Comparison of ENCODE assay signal across 9 cellular contexts in genomic region chr4:177047070-177047850, GRCh38.
DNase-seq lines count a peak whose midpoint lies in the region; ATAC-seq and TF ChIP-seq lines count a peak whose summit lies in the region.
"Had no signal": no experiment of that assay in that cellular context is flagged by ENCODE, and none has a peak within 500 bp of the region (broad histone marks: within the 10 kb centered on the region; RNA-seq: fewer than 3 reads in every experiment).

No MANE protein-coding gene starts in this region.

- H3K4me2 ChIP-seq in SK-N-SH, result no peak overlapping the region
- H3K4me2 ChIP-seq: BLaER1 treated with 17β-estradiol and CSF1 and Interleukin-3, amounts not matched to agents 10 nM and 100 nM had no signal

- POLR2A ChIA-PET in SK-N-SH (lab: Yijun Ruan, JAX), result no interaction called here

- H3K4me3 ChIP-seq in Jurkat, Clone E6-1 (ENCODE audit: low read length), result no peak overlapping the region
- peak overlapping the region in 1 of 2 experiments; percentile 28; a peak in 1 of 4 replicates for H3K4me3 ChIP-seq in SK-N-SH (ENCODE audit: low read depth in 2 of 2, low read length in 1 of 2)
- H3K4me3 ChIP-seq: BLaER1 treated with 17β-estradiol and CSF1 and Interleukin-3, amounts not matched to agents 10 nM and 100 nM had no signal

- no peaks in the 10 kb centered on the region for H3K4me1 ChIP-seq in SK-N-SH (ENCODE audit: control insufficient read depth in 1 of 2, insufficient read depth in 2 of 2, low read depth in 1 of 2, low read length in 1 of 2)
- H3K4me1 ChIP-seq: BLaER1 treated with 17β-estradiol and CSF1 and Interleukin-3, amounts not matched to agents 10 nM and 100 nM had no signal

- H3K27ac ChIP-seq in SK-N-SH (ENCODE audit: low read depth in 2 of 2, low read length in 1 of 2), result peak overlapping the region in 1 of 2 experiments; percentile 20; a peak in 1 of 4 replicates
- H3K27ac ChIP-seq: BLaER1 treated with 17β-estradiol and CSF1 and Interleukin-3, amounts not matched to agents 10 nM and 100 nM had no signal

- H4K20me1 ChIP-seq in SK-N-SH (ENCODE audit: insufficient read depth), result no peaks in the 10 kb centered on the region
- H4K20me1 ChIP-seq: BLaER1 treated with 17β-estradiol and CSF1 and Interleukin-3, amounts not matched to agents 10 nM and 100 nM had no signal

- no peaks in the 10 kb centered on the region for H3K36me3 ChIP-seq in SK-N-SH (replicated peaks in 1 of 2; ENCODE audit: control insufficient read depth in 1 of 2, insufficient read depth in 2 of 2, low read length in 1 of 2)
- H3K36me3 ChIP-seq: BLaER1 treated with 17β-estradiol and CSF1 and Interleukin-3, amounts not matched to agents 10 nM and 100 nM had no signal

- no peaks in the 10 kb centered on the region for H3K9me3 ChIP-seq in SK-N-SH
- H3K9me3 ChIP-seq: BLaER1 treated with 17β-estradiol and CSF1 and Interleukin-3, amounts not matched to agents 10 nM and 100 nM had no signal

- ATAC-seq in GM21825 (IDR thresholded peaks at IDR 0.05; ENCODE audit: unreplicated experiment), result peak; percentile 86

- 48% methylated on average over 11 of the region's 11 CpGs for WGBS in SK-N-SH (ENCODE audit: low lambda C conversion rate)

- H3F3A ChIP-seq in SK-N-SH (replicated peaks; ENCODE audit: insufficient read depth), result no peaks in the 10 kb centered on the region

- H3K9ac ChIP-seq in SK-N-SH, result no peak overlapping the region
- H3K9ac ChIP-seq: BLaER1 treated with 17β-estradiol and CSF1 and Interleukin-3, amounts not matched to agents 10 nM and 100 nM had no signal

- H3K79me2 ChIP-seq in SK-N-SH (ENCODE audit: insufficient read depth), result no peaks in the 10 kb centered on the region

- CTCF ChIA-PET in SK-N-SH (lab: Yijun Ruan, JAX), result interaction anchor here (0.5 to 3.4 kb wide), 76 partner anchors 8 to 1012 kb away, joined by 3 to 53 read pairs (median 4); no protein-coding TSS in a partner anchor

- peak; percentile 96 for TF ChIP-seq CTCF in SK-N-SH (IDR thresholded peaks at IDR 0.05)

- no peak overlapping the region for H2AFZ ChIP-seq in SK-N-SH (ENCODE audit: low read depth)

- peak; percentile 76 for TF ChIP-seq RAD21 in SK-N-SH (IDR thresholded peaks at IDR 0.05; ENCODE audit: low read length)

- DNase-seq in NCI-H2107 treated with DMSO at 0.1 percent for 48 hours (lab: John Stamatoyannopoulos, UW; ENCODE audit: unreplicated experiment) (peak; percentile 2), NCI-H2107 (lab: John Stamatoyannopoulos, UW) (no peak), SK-N-SH (peak; percentile 49), anterior cingulate cortex (lab: John Stamatoyannopoulos, UW) (peak in 48 of 58 donors; percentile 1 to 69 (median 22)), hypothalamus (lab: John Stamatoyannopoulos, UW) (peak in 37 of 51 donors; percentile 1 to 71 (median 23)), smooth muscle cell of the brain vasculature (ENCODE audit: low read depth, low spot score) (peak; percentile 71)
- DNase-seq in Jurkat, Clone E6-1 (ENCODE audit: low read depth, low spot score), result peak; percentile 54

- H3K27me3 ChIP-seq in SK-N-SH (ENCODE audit: insufficient read depth), result no peaks in the 10 kb centered on the region
- H3K27me3 ChIP-seq: BLaER1 treated with 17β-estradiol and CSF1 and Interleukin-3, amounts not matched to agents 10 nM and 100 nM had no signal

- TF ChIP-seq EP300 in SK-N-SH (IDR thresholded peaks at IDR 0.05; ENCODE audit: borderline replicate concordance in 1 of 2, low read depth in 1 of 2, low read length in 1 of 2), result no peak

- H3K9me2 ChIP-seq in SK-N-SH, result no peaks in the 10 kb centered on the region

TF ChIP-seq in SK-N-SH, 30 proteins besides CTCF, POLR2A, EP300 and RAD21:
- no peak for TF ChIP-seq GATA2 (CRISPR knock-in tag; IDR thresholded peaks at IDR 0.05)
- TF ChIP-seq SMC3 (IDR thresholded peaks at IDR 0.05; ENCODE audit: low read depth, low read length), result peak; percentile 76
- no peak for TF ChIP-seq NRF1 (IDR thresholded peaks at IDR 0.05; ENCODE audit: low read depth, low read length)
- TF ChIP-seq FOSL2 (IDR thresholded peaks at IDR 0.05; ENCODE audit: borderline replicate concordance, low read depth), result no peak
- TF ChIP-seq TCF12 (IDR thresholded peaks at IDR 0.05), result 0 out of 2 replicates have a peak, but pooled peaks have one; percentile 20
